2 cellular contexts compared by ENCODE assay signal in genomic region chr10:114002422-114002821, GRCh38.
TF ChIP-seq lines count a peak whose summit lies in the region.

No MANE protein-coding gene starts in this region.

TF ChIP-seq in A549, 52 proteins besides CTCF, POLR2A, EP300 and RAD21 (continued from another document):
- TF ChIP-seq, protein P1, sequence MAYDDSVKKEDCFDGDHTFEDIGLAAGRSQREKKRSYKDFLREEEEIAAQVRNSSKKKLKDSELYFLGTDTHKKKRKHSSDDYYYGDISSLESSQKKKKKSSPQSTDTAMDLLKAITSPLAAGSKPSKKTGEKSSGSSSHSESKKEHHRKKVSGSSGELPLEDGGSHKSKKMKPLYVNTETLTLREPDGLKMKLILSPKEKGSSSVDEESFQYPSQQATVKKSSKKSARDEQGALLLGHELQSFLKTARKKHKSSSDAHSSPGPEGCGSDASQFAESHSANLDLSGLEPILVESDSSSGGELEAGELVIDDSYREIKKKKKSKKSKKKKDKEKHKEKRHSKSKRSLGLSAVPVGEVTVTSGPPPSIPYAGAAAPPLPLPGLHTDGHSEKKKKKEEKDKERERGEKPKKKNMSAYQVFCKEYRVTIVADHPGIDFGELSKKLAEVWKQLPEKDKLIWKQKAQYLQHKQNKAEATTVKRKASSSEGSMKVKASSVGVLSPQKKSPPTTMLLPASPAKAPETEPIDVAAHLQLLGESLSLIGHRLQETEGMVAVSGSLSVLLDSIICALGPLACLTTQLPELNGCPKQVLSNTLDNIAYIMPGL (CRISPR knock-in tag; IDR thresholded peaks at IDR 0.05; ENCODE audit: borderline replicate concordance): no peak
- TF ChIP-seq PHF8 (IDR thresholded peaks at IDR 0.05; ENCODE audit: borderline replicate concordance, low read depth) (no peak), KDM5A (IDR thresholded peaks at IDR 0.05) (no peak), HOXB13 (CRISPR knock-in tag; IDR thresholded peaks at IDR 0.05; ENCODE audit: low read depth) (no peak), EHMT2 (IDR thresholded peaks at IDR 0.05; ENCODE audit: low read depth) (no peak), HEYL (CRISPR knock-in tag; IDR thresholded peaks at IDR 0.05) (no peak), FOXS1 (CRISPR knock-in tag; IDR thresholded peaks at IDR 0.05) (no peak), CHD2 (IDR thresholded peaks at IDR 0.05; ENCODE audit: low read length, partially characterized antibody) (no peak), ZC3H11A (IDR thresholded peaks at IDR 0.05) (no peak), TFCP2L1 (CRISPR knock-in tag; IDR thresholded peaks at IDR 0.05) (no peak)

TF ChIP-seq in HCT116, 20 proteins besides CTCF, POLR2A, EP300 and RAD21 (continued from another document):
- TF ChIP-seq REST (IDR thresholded peaks at IDR 0.05; ENCODE audit: low read depth) (no peak), POLR2AphosphoS5 (IDR thresholded peaks at IDR 0.05; ENCODE audit: low read depth, low read length) (no peak)
TF ChIP-seq in HCT116: peak in this region for 0.
